ENCODE assay signal across 20 cellular contexts in genomic region chr10:18246967-18247366, GRCh38.
DNase-seq lines count a peak whose midpoint lies in the region; ATAC-seq and TF ChIP-seq lines count a peak whose summit lies in the region.
"Had no signal": no experiment of that assay in that cellular context is flagged by ENCODE, and none has a peak within 500 bp of the region (broad histone marks: within the 10 kb centered on the region; RNA-seq: fewer than 3 reads in every experiment).

No MANE protein-coding gene starts in this region.

- no peaks in the 10 kb centered on the region for H3K36me3 ChIP-seq in HEK293 (ENCODE audit: control insufficient read depth in 2 of 2, insufficient read depth in 1 of 2, low read length in 2 of 2)
- H3K36me3 ChIP-seq in heart right ventricle = no peaks in the 10 kb centered on the region
- no peaks in the 10 kb centered on the region for H3K36me3 ChIP-seq in neural progenitor cell
- H3K36me3 ChIP-seq: SJCRH30 had no signal

- peaks cover 6% of the 10 kb centered on the region for H3K4me1 Mint-ChIP-seq in neural progenitor cell
- H3K4me1 Mint-ChIP-seq in activated T-cell treated with anti-CD3 and anti-CD28 coated beads, Interleukin-2, amount 50 U/mL, for 72 hours (ENCODE audit: low read depth) = no peaks in the 10 kb centered on the region
- H3K4me1 Mint-ChIP-seq: CD14-positive monocyte, IgD-negative memory B cell, T-cell had no signal

- no peak overlapping the region for H3K9ac ChIP-seq in neural progenitor cell
- H3K9ac ChIP-seq: GM23248 had no signal

- CTCF ChIA-PET in HEK293 (lab: Yijun Ruan, JAX) = interaction anchor here (1.5 kb wide), 1 partner anchor 9 kb away, joined by 3 read pairs; no protein-coding TSS in a partner anchor

- H3K79me2 ChIP-seq in neural progenitor cell (ENCODE audit: low read depth) = no peaks in the 10 kb centered on the region

- peaks cover 5% of the 10 kb centered on the region for H3K9me3 Mint-ChIP-seq in neural progenitor cell
- H3K9me3 Mint-ChIP-seq in activated T-cell treated with anti-CD3 and anti-CD28 coated beads, Interleukin-2, amount 50 U/mL, for 72 hours = peaks cover 0 to 3% of the 10 kb centered on the region in 2 donors

- H3F3A ChIP-seq in neural progenitor cell (ENCODE audit: low read depth) = no peaks in the 10 kb centered on the region

- peak overlapping the region; percentile 0 for H3K27ac Mint-ChIP-seq in neural progenitor cell
- H3K27ac Mint-ChIP-seq in activated T-cell treated with anti-CD3 and anti-CD28 coated beads, Interleukin-2, amount 50 U/mL, for 72 hours = no peak overlapping the region
- H3K27ac Mint-ChIP-seq: CD14-positive monocyte, IgD-negative memory B cell, T-cell had no signal

- ATAC-seq in heart right ventricle (peak in 6 of 8 donors; percentile 55 to 70 (median 63)), GM19397 (IDR thresholded peaks at IDR 0.05; ENCODE audit: unreplicated experiment) (no peak)
- no peak for ATAC-seq in activated T-cell treated with anti-CD3 and anti-CD28 coated beads, Interleukin-2, amount 50 U/mL, for 72 hours (replicated peaks in 1 of 2)
- ATAC-seq: GM12878, HCT116, Panc1, T-cell had no signal

- DNase-seq in NCI-H82 (lab: John Stamatoyannopoulos, UW) = peak; percentile 3
- DNase-seq in NCI-H82 treated with DMSO at 0.1 percent for 48 hours (lab: John Stamatoyannopoulos, UW; ENCODE audit: unreplicated experiment) = no peak
- DNase-seq in heart right ventricle = no peak
- DNase-seq in neural progenitor cell (ENCODE audit: low spot score) = no peak
- no peak for DNase-seq in activated T-cell treated with anti-CD3 and anti-CD28 coated beads, Interleukin-2, amount 50 U/mL, for 72 hours
- DNase-seq: GM23248, NCI-H187, NCI-H2107, NCI-H226, NCI-H510A treated with DMSO at 0.1 percent for 48 hours, NCI-H748 treated with DMSO at 0.1 percent for 48 hours, SJCRH30, T-cell had no signal

- H3K4me3 ChIP-seq in HEK293 (ENCODE audit: low read depth, low read length) (no peak overlapping the region), heart right ventricle (no peak overlapping the region), neural progenitor cell (no peak overlapping the region)
- H3K4me3 ChIP-seq: GM12878, GM23248, SJCRH30 had no signal

- H3K27me3 Mint-ChIP-seq in neural progenitor cell (ENCODE audit: insufficient read depth, low read depth) = no peaks in the 10 kb centered on the region
- no peaks in the 10 kb centered on the region for H3K27me3 Mint-ChIP-seq in activated T-cell treated with anti-CD3 and anti-CD28 coated beads, Interleukin-2, amount 50 U/mL, for 72 hours (ENCODE audit: low read depth)

- 49 to 58% methylated on average over 7 of the region's 7 CpGs for WGBS in heart right ventricle, 2 donors

- POLR2A ChIA-PET in HEK293 (lab: Yijun Ruan, JAX) = no interaction called here

- TF ChIP-seq CTCF in HEK293 (tag by site-specific recombination; IDR thresholded peaks at IDR 0.05) = no peak
- TF ChIP-seq CTCF in heart right ventricle (IDR thresholded peaks at IDR 0.05) = no peak
- no peak for TF ChIP-seq CTCF in neural progenitor cell (IDR thresholded peaks at IDR 0.05)

- intact Hi-C loops in heart right ventricle (cut with DNase I) = no loop called here

- no peak overlapping the region for H2AFZ ChIP-seq in neural progenitor cell (replicated peaks)
- H2AFZ ChIP-seq: GM23248 had no signal

- H4K20me1 ChIP-seq in neural progenitor cell (ENCODE audit: low read depth) = no peaks in the 10 kb centered on the region

- H3K27me3 ChIP-seq in heart right ventricle (no peaks in the 10 kb centered on the region), neural progenitor cell (no peaks in the 10 kb centered on the region)
- H3K27me3 ChIP-seq: SJCRH30 had no signal

- H3K9me3 ChIP-seq in HEK293 (ENCODE audit: control insufficient read depth, insufficient read depth, low read depth, low read length) = no peaks in the 10 kb centered on the region
- peaks cover 0 to 7% (median 0%) of the 10 kb centered on the region in 11 donors for H3K9me3 ChIP-seq in heart right ventricle
- H3K9me3 ChIP-seq in neural progenitor cell (ENCODE audit: low read depth) = no peaks in the 10 kb centered on the region
- H3K9me3 ChIP-seq: SJCRH30 had no signal

- no peak overlapping the region for H3K4me3 Mint-ChIP-seq in neural progenitor cell
- H3K4me3 Mint-ChIP-seq in activated T-cell treated with anti-CD3 and anti-CD28 coated beads, Interleukin-2, amount 50 U/mL, for 72 hours = no peak overlapping the region
- H3K4me3 Mint-ChIP-seq: CD14-positive monocyte, IgD-negative memory B cell, T-cell had no signal

- H3K4me1 ChIP-seq in HEK293 (ENCODE audit: control insufficient read depth, insufficient read depth, low read length) (no peaks in the 10 kb centered on the region), heart right ventricle (peaks cover 0 to 9% (median 0%) of the 10 kb centered on the region in 9 donors), neural progenitor cell (peaks cover 4% of the 10 kb centered on the region)
- H3K4me1 ChIP-seq: SJCRH30 had no signal

- H3K36me3 Mint-ChIP-seq in neural progenitor cell = no peaks in the 10 kb centered on the region
- H3K36me3 Mint-ChIP-seq in activated T-cell treated with anti-CD3 and anti-CD28 coated beads, Interleukin-2, amount 50 U/mL, for 72 hours (ENCODE audit: insufficient read depth in 2 of 2) = no peaks in the 10 kb centered on the region
- H3K36me3 Mint-ChIP-seq: CD14-positive monocyte, IgD-negative memory B cell, T-cell had no signal

- H3K27ac ChIP-seq in HEK293 (ENCODE audit: extremely low read depth, low read depth, low read length) (no peak overlapping the region), heart right ventricle (no peak overlapping the region), neural progenitor cell (no peak overlapping the region)
- H3K27ac ChIP-seq: GM23248, SJCRH30 had no signal

- no peak overlapping the region for H3K4me2 ChIP-seq in neural progenitor cell

TF ChIP-seq in HEK293, 187 proteins besides CTCF, POLR2A, EP300 and RAD21:
- TF ChIP-seq SP7 (tag by site-specific recombination; IDR thresholded peaks at IDR 0.05) = peak; percentile 53; the same call in 1 of the 2 replicates
- peak; percentile 57 for TF ChIP-seq GLIS1 (tag by site-specific recombination; IDR thresholded peaks at IDR 0.05)
- TF ChIP-seq ATF2 (tag by site-specific recombination; IDR thresholded peaks at IDR 0.05; ENCODE audit: low read depth) = peak; percentile 83; the same call in 1 of the 2 replicates
- TF ChIP-seq ZNF426 (tag by site-specific recombination; IDR thresholded peaks at IDR 0.05) = no peak
- TF ChIP-seq ZFHX2 (tag by site-specific recombination; conservative IDR thresholded peaks at IDR 0.05) = no peak
- TF ChIP-seq ZNF23 (tag by site-specific recombination; IDR thresholded peaks at IDR 0.05; ENCODE audit: borderline replicate concordance) = no peak
- 0 out of 2 replicates have a peak, but pooled peaks have one; percentile 15 for TF ChIP-seq PATZ1 (tag by site-specific recombination; IDR thresholded peaks at IDR 0.05)
- TF ChIP-seq ZNF629 (tag by site-specific recombination; IDR thresholded peaks at IDR 0.05) = peak; percentile 48
- peak; percentile 50; the same call in 1 of the 2 replicates for TF ChIP-seq ZNF366 (tag by site-specific recombination; conservative IDR thresholded peaks at IDR 0.05)
- TF ChIP-seq ZFP41 (tag by site-specific recombination; IDR thresholded peaks at IDR 0.05; ENCODE audit: borderline replicate concordance) = no peak
- TF ChIP-seq OSR2 (tag by site-specific recombination; IDR thresholded peaks at IDR 0.05) = peak; percentile 68
- peak; percentile 94 for TF ChIP-seq ZIC2 (tag by site-specific recombination; IDR thresholded peaks at IDR 0.05)
TF ChIP-seq in HEK293: peak in this region for 8.

Comparison
In these comparisons a context has a peak if more than half of its experiments do, and no peak if none do; other contexts are left out.
1. ATAC-seq: peak in heart right ventricle (6 of 8); none in GM19397 (single experiment) and activated T-cell treated with anti-CD3 and anti-CD28 coated beads, Interleukin-2, amount 50 U/mL, for 72 hours (0 of 2).